1 cellular context compared by ENCODE assay signal in the genomic region with DNA sequence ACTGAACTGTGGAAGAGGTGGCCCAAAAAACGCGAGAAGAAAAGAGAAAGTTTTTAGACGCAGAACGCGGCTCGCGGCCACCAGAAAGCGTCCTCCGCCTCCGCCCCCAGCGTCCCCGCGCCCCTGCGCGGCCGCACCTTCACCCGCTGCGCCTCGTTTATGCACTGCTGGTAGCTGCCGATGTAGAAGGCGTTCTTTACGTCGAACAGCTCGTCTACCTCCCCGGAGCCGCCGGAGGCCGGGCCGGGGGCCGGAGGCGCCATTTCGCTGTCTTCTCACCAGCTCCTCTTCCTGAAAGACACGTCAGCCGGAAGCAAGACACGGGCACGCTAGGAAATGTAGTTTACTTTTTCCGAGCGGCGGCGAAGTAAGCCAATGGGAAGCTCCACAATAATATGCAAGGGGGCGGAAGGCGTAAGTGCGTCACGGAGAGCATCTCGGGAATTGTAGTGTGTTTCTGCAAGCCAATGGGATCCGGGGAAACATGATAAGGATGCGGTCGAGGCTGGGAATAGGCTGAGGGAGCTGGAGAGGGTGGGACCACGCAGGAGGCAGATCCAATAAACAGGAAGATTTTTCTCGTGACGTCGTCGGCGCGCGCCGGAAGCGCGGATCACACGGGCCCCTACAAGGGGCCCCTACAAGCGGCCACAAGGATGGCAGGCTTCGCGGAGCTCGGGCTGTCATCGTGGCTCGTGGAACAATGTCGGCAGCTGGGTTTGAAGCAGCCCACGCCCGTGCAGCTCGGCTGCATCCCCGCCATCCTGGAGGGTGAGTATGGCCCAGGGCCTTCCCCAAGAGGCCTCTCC.
TF ChIP-seq lines count a peak whose summit lies in the region.

A gene (minus strand): TSS at position 302 of the 809 bp plus-strand sequence. CDS start 39 bp downstream, at position 263.
A gene with protein sequence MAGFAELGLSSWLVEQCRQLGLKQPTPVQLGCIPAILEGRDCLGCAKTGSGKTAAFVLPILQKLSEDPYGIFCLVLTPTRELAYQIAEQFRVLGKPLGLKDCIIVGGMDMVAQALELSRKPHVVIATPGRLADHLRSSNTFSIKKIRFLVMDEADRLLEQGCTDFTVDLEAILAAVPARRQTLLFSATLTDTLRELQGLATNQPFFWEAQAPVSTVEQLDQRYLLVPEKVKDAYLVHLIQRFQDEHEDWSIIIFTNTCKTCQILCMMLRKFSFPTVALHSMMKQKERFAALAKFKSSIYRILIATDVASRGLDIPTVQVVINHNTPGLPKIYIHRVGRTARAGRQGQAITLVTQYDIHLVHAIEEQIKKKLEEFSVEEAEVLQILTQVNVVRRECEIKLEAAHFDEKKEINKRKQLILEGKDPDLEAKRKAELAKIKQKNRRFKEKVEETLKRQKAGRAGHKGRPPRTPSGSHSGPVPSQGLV (plus strand): TSS at position 630 of the 809 bp plus-strand sequence. CDS start 27 bp downstream, at position 657.

TF ChIP-seq in K562, 482 proteins besides CTCF, POLR2A, EP300 and RAD21 (continued from another document and continues in another):
- TF ChIP-seq ZNF121 (CRISPR knock-in tag; conservative IDR thresholded peaks at IDR 0.05) (no peak), ZKSCAN8 (CRISPR knock-in tag; IDR thresholded peaks at IDR 0.05) (no peak), GATAD2A (IDR thresholded peaks at IDR 0.05) (no peak), ZNF57 (CRISPR knock-in tag; IDR thresholded peaks at IDR 0.05) (no peak), ZNF699 (CRISPR knock-in tag; IDR thresholded peaks at IDR 0.05; ENCODE audit: insufficient replicate concordance) (no peak), GATAD2B (IDR thresholded peaks at IDR 0.05; ENCODE audit: borderline replicate concordance) (no peak), SIN3A (IDR thresholded peaks at IDR 0.05; ENCODE audit: borderline replicate concordance in 2 of 2, control insufficient read depth in 1 of 2, low read depth in 2 of 2, low read length in 2 of 2) (peak; percentile 99 to 100), BMI1 (IDR thresholded peaks at IDR 0.05; ENCODE audit: low read length) (no peak), FIP1L1 (IDR thresholded peaks at IDR 0.05; ENCODE audit: low read depth, low read length, poor library complexity, severe bottlenecking) (no peak), KLF6 (CRISPR knock-in tag; IDR thresholded peaks at IDR 0.05; ENCODE audit: borderline replicate concordance) (0 out of 2 replicates have a peak, but pooled peaks have one; percentile 20), HSF4 (CRISPR knock-in tag; IDR thresholded peaks at IDR 0.05; ENCODE audit: borderline replicate concordance) (no peak), GTF2E2 (tag; IDR thresholded peaks at IDR 0.05) (peak; percentile 85; the same call in 1 of the 2 replicates), MAFG (tag; conservative IDR thresholded peaks at IDR 0.05) (no peak), ZC3H4 (CRISPR knock-in tag; IDR thresholded peaks at IDR 0.05; ENCODE audit: borderline replicate concordance) (no peak), ERF (CRISPR knock-in tag; IDR thresholded peaks at IDR 0.05) (peak; percentile 41; the same call in 1 of the 2 replicates), MAFK (IDR thresholded peaks at IDR 0.05; ENCODE audit: low read length) (no peak), RBM25 (IDR thresholded peaks at IDR 0.05; ENCODE audit: low read depth, low read length, severe bottlenecking) (peak; percentile 82), TEAD4 (IDR thresholded peaks at IDR 0.05; ENCODE audit: low read length) (no peak; the same call in 1 of the 2 replicates), TEAD4 (CRISPR knock-in tag; IDR thresholded peaks at IDR 0.05; ENCODE audit: borderline replicate concordance) (no peak), ZNF3 (CRISPR knock-in tag; IDR thresholded peaks at IDR 0.05) (no peak), CBFB (CRISPR knock-in tag; IDR thresholded peaks at IDR 0.05) (0 out of 2 replicates have a peak, but pooled peaks have one; percentile 48), KLF13 (tag; IDR thresholded peaks at IDR 0.05; ENCODE audit: borderline replicate concordance, low read depth) (no peak), ARID1B (IDR thresholded peaks at IDR 0.05) (no peak), KDM1A (IDR thresholded peaks at IDR 0.05) (no peak), FOXA3 (CRISPR knock-in tag; conservative IDR thresholded peaks at IDR 0.05 in 1 of 2, IDR thresholded peaks at IDR 0.05 in 1 of 2) (peak; percentile 22 to 76; a peak in 1 of 4 replicates)
- TF ChIP-seq, protein P1, sequence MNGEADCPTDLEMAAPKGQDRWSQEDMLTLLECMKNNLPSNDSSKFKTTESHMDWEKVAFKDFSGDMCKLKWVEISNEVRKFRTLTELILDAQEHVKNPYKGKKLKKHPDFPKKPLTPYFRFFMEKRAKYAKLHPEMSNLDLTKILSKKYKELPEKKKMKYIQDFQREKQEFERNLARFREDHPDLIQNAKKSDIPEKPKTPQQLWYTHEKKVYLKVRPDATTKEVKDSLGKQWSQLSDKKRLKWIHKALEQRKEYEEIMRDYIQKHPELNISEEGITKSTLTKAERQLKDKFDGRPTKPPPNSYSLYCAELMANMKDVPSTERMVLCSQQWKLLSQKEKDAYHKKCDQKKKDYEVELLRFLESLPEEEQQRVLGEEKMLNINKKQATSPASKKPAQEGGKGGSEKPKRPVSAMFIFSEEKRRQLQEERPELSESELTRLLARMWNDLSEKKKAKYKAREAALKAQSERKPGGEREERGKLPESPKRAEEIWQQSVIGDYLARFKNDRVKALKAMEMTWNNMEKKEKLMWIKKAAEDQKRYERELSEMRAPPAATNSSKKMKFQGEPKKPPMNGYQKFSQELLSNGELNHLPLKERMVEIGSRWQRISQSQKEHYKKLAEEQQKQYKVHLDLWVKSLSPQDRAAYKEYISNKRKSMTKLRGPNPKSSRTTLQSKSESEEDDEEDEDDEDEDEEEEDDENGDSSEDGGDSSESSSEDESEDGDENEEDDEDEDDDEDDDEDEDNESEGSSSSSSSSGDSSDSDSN (IDR thresholded peaks at IDR 0.05; ENCODE audit: borderline replicate concordance in 1 of 2, low read depth in 2 of 2, low read length in 2 of 2) = peak in 1 of 2 experiments; percentile 34; a peak in 1 of 4 replicates
- TF ChIP-seq, protein P2, sequence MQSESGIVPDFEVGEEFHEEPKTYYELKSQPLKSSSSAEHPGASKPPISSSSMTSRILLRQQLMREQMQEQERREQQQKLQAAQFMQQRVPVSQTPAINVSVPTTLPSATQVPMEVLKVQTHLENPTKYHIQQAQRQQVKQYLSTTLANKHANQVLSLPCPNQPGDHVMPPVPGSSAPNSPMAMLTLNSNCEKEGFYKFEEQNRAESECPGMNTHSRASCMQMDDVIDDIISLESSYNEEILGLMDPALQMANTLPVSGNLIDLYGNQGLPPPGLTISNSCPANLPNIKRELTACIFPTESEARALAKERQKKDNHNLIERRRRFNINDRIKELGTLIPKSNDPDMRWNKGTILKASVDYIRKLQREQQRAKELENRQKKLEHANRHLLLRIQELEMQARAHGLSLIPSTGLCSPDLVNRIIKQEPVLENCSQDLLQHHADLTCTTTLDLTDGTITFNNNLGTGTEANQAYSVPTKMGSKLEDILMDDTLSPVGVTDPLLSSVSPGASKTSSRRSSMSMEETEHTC (IDR thresholded peaks at IDR 0.05) = no peak
- TF ChIP-seq, protein P3, sequence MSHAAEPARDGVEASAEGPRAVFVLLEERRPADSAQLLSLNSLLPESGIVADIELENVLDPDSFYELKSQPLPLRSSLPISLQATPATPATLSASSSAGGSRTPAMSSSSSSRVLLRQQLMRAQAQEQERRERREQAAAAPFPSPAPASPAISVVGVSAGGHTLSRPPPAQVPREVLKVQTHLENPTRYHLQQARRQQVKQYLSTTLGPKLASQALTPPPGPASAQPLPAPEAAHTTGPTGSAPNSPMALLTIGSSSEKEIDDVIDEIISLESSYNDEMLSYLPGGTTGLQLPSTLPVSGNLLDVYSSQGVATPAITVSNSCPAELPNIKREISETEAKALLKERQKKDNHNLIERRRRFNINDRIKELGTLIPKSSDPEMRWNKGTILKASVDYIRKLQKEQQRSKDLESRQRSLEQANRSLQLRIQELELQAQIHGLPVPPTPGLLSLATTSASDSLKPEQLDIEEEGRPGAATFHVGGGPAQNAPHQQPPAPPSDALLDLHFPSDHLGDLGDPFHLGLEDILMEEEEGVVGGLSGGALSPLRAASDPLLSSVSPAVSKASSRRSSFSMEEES (CRISPR knock-in tag; IDR thresholded peaks at IDR 0.05) = no peak
- TF ChIP-seq, protein P4, sequence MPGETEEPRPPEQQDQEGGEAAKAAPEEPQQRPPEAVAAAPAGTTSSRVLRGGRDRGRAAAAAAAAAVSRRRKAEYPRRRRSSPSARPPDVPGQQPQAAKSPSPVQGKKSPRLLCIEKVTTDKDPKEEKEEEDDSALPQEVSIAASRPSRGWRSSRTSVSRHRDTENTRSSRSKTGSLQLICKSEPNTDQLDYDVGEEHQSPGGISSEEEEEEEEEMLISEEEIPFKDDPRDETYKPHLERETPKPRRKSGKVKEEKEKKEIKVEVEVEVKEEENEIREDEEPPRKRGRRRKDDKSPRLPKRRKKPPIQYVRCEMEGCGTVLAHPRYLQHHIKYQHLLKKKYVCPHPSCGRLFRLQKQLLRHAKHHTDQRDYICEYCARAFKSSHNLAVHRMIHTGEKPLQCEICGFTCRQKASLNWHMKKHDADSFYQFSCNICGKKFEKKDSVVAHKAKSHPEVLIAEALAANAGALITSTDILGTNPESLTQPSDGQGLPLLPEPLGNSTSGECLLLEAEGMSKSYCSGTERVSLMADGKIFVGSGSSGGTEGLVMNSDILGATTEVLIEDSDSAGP (CRISPR knock-in tag; IDR thresholded peaks at IDR 0.05) = no peak
- TF ChIP-seq, protein P5, sequence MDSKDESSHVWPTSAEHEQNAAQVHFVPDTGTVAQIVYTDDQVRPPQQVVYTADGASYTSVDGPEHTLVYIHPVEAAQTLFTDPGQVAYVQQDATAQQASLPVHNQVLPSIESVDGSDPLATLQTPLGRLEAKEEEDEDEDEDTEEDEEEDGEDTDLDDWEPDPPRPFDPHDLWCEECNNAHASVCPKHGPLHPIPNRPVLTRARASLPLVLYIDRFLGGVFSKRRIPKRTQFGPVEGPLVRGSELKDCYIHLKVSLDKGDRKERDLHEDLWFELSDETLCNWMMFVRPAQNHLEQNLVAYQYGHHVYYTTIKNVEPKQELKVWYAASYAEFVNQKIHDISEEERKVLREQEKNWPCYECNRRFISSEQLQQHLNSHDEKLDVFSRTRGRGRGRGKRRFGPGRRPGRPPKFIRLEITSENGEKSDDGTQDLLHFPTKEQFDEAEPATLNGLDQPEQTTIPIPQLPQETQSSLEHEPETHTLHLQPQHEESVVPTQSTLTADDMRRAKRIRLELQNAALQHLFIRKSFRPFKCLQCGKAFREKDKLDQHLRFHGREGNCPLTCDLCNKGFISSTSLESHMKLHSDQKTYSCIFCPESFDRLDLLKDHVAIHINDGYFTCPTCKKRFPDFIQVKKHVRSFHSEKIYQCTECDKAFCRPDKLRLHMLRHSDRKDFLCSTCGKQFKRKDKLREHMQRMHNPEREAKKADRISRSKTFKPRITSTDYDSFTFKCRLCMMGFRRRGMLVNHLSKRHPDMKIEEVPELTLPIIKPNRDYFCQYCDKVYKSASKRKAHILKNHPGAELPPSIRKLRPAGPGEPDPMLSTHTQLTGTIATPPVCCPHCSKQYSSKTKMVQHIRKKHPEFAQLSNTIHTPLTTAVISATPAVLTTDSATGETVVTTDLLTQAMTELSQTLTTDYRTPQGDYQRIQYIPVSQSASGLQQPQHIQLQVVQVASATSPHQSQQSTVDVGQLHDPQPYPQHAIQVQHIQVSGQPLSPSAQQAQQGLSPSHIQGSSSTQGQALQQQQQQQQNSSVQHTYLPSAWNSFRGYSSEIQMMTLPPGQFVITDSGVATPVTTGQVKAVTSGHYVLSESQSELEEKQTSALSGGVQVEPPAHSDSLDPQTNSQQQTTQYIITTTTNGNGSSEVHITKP (IDR thresholded peaks at IDR 0.05; ENCODE audit: partially characterized antibody) = peak; percentile 49
- TF ChIP-seq, protein P6, sequence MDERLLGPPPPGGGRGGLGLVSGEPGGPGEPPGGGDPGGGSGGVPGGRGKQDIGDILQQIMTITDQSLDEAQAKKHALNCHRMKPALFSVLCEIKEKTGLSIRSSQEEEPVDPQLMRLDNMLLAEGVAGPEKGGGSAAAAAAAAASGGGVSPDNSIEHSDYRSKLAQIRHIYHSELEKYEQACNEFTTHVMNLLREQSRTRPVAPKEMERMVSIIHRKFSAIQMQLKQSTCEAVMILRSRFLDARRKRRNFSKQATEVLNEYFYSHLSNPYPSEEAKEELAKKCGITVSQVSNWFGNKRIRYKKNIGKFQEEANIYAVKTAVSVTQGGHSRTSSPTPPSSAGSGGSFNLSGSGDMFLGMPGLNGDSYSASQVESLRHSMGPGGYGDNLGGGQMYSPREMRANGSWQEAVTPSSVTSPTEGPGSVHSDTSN (CRISPR knock-in tag; IDR thresholded peaks at IDR 0.05; ENCODE audit: low read depth) = peak; percentile 70
- TF ChIP-seq, protein P6 (tag; conservative IDR thresholded peaks at IDR 0.05; ENCODE audit: low read depth) = peak; percentile 99
- TF ChIP-seq, protein P7, sequence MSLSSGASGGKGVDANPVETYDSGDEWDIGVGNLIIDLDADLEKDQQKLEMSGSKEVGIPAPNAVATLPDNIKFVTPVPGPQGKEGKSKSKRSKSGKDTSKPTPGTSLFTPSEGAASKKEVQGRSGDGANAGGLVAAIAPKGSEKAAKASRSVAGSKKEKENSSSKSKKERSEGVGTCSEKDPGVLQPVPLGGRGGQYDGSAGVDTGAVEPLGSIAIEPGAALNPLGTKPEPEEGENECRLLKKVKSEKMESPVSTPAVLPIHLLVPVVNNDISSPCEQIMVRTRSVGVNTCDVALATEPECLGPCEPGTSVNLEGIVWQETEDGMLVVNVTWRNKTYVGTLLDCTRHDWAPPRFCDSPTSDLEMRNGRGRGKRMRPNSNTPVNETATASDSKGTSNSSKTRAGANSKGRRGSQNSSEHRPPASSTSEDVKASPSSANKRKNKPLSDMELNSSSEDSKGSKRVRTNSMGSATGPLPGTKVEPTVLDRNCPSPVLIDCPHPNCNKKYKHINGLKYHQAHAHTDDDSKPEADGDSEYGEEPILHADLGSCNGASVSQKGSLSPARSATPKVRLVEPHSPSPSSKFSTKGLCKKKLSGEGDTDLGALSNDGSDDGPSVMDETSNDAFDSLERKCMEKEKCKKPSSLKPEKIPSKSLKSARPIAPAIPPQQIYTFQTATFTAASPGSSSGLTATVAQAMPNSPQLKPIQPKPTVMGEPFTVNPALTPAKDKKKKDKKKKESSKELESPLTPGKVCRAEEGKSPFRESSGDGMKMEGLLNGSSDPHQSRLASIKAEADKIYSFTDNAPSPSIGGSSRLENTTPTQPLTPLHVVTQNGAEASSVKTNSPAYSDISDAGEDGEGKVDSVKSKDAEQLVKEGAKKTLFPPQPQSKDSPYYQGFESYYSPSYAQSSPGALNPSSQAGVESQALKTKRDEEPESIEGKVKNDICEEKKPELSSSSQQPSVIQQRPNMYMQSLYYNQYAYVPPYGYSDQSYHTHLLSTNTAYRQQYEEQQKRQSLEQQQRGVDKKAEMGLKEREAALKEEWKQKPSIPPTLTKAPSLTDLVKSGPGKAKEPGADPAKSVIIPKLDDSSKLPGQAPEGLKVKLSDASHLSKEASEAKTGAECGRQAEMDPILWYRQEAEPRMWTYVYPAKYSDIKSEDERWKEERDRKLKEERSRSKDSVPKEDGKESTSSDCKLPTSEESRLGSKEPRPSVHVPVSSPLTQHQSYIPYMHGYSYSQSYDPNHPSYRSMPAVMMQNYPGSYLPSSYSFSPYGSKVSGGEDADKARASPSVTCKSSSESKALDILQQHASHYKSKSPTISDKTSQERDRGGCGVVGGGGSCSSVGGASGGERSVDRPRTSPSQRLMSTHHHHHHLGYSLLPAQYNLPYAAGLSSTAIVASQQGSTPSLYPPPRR (CRISPR knock-in tag; IDR thresholded peaks at IDR 0.05; ENCODE audit: borderline replicate concordance) = no peak
